In the genomic region with DNA sequence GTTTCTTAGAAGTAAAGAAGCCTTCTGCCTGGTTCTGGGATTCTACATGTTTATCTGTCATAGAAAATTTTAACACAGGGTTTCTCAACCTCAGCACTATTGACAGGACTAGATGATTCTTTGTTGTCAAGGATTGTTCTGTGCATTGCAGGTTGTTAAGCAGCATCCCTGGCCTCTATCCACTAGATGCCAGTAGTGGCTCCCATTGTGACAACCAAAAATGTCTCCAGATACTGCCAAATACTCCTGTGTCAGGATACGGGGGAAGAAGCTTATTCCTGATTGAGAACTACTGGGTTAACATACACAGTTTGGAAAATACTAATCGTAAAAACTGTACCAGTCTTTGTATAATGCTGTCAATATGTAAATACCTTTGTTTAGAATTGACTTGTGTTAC, we compare ENCODE assay signal across 9 cellular contexts.
DNase-seq lines count a peak whose midpoint lies in the region; ATAC-seq and TF ChIP-seq lines count a peak whose summit lies in the region.
"Had no signal": no experiment of that assay in that cellular context is flagged by ENCODE, and none has a peak within 500 bp of the region (broad histone marks: within the 10 kb centered on the region; RNA-seq: fewer than 3 reads in every experiment).

No MANE protein-coding gene starts in this region.

- ATAC-seq in foreskin keratinocyte (no peak), HG03342 (IDR thresholded peaks at IDR 0.05; ENCODE audit: unreplicated experiment) (no peak), HG02885 (IDR thresholded peaks at IDR 0.05; ENCODE audit: poor library complexity, unreplicated experiment) (no peak), GM19452 (IDR thresholded peaks at IDR 0.05; ENCODE audit: unreplicated experiment) (no peak)

- no peaks in the 10 kb centered on the region for H3K4me1 ChIP-seq in NT2/D1 (ENCODE audit: insufficient read depth, insufficient read length)
- no peaks in the 10 kb centered on the region for H3K4me1 ChIP-seq in foreskin keratinocyte

- H3K4me3 ChIP-seq in NT2/D1 (ENCODE audit: insufficient read length, low read depth), result no peak overlapping the region

- no peaks in the 10 kb centered on the region for H3K9me3 ChIP-seq in NT2/D1 (ENCODE audit: insufficient read depth, low read length)

- POLR2A ChIA-PET in GM10248 (lab: Yijun Ruan, JAX), result no interaction called here

- H3K27ac ChIP-seq in 22Rv1 (no peak overlapping the region), foreskin keratinocyte (no peak overlapping the region)

- H3K36me3 ChIP-seq in NT2/D1 (ENCODE audit: insufficient read depth, insufficient read length, low read length), result peaks cover 27% of the 10 kb centered on the region

- H3K9ac ChIP-seq in NT2/D1 (ENCODE audit: insufficient read length, low read depth), result no peak overlapping the region

- TF ChIP-seq CTCF in 22Rv1 (IDR thresholded peaks at IDR 0.05) (peak; percentile 26), GM10248 (IDR thresholded peaks at IDR 0.05; ENCODE audit: control extremely low read depth, extremely low read depth, low read depth, missing control alignments) (peak; percentile 21), foreskin keratinocyte (conservative IDR thresholded peaks at IDR 0.05) (peak; percentile 30)

- CTCF ChIA-PET in GM10248 (lab: Yijun Ruan, JAX), result interaction anchor here (0.9 to 1.8 kb wide), 5 partner anchors 8 to 112 kb away, joined by 3 to 7 read pairs (median 3); no protein-coding TSS in a partner anchor

- H3K27me3 ChIP-seq in NT2/D1 (ENCODE audit: insufficient read depth, insufficient read length), result no peaks in the 10 kb centered on the region
- no peaks in the 10 kb centered on the region for H3K27me3 ChIP-seq in foreskin keratinocyte

- no peak for DNase-seq in GM10248 (ENCODE audit: extremely low spot score)
- peak; percentile 5 for DNase-seq in NT2/D1 (ENCODE audit: low read depth, low spot score)
- DNase-seq in foreskin keratinocyte, result no peak
- DNase-seq in islet precursor cell, result no peak
- DNase-seq: NCI-H510A had no signal
